ENCODE assay signal across 8 cellular contexts in genomic region chr2:53970898-53971681, GRCh38. TPM values are rescaled to one million over a fixed set of nuclear protein-coding genes. Genes with fewer than 3 reads are reported as not detected.
DNase-seq lines count a peak whose midpoint lies in the region; ATAC-seq and TF ChIP-seq lines count a peak whose summit lies in the region.

Gene PSME4 (minus strand): TSS chr2:53970993. CDS start chr2:53970784, 209 bp downstream.

- H3K9me3 ChIP-seq in hepatocyte (ENCODE audit: low read depth) (no peaks in the 10 kb centered on the region), vagina (no peaks in the 10 kb centered on the region)

- H3K36me3 ChIP-seq in hepatocyte (replicated peaks; ENCODE audit: insufficient read depth, low read depth) = no peaks in the 10 kb centered on the region
- H3K36me3 ChIP-seq in vagina = peaks cover 0 to 21% of the 10 kb centered on the region in 2 donors

- in situ Hi-C loops in astrocyte of the cerebellum (cut with HindIII; ENCODE audit: low sequenced_read_pairs) = no loop called here

- DNase-seq in NCI-H1930 (lab: John Stamatoyannopoulos, UW) (peak; percentile 74 to 78), T1000 (lab: John Stamatoyannopoulos, UW) (peak; percentile 73), astrocyte of the cerebellum (ENCODE audit: low read depth) (peak; percentile 57), hepatocyte (ENCODE audit: low spot score) (peak; percentile 97), renal cortical epithelial cell (ENCODE audit: low read depth) (peak; percentile 56), vagina (ENCODE audit: extremely low spot score in 2 of 2) (peak in 1 of 2 donors; percentile 93)

- H3K4me2 ChIP-seq in hepatocyte = peak within 1 kb of the TSS; percentile 79

- TF ChIP-seq CTCF in astrocyte of the cerebellum (IDR thresholded peaks at IDR 0.05; ENCODE audit: low read depth, low read length, missing control alignments) (no peak), hepatocyte (IDR thresholded peaks at IDR 0.05; ENCODE audit: poor library complexity) (no peak), vagina (IDR thresholded peaks at IDR 0.05) (peak in 1 of 3 experiments; percentile 17)

- ATAC-seq in GM18511 (IDR thresholded peaks at IDR 0.05; ENCODE audit: unreplicated experiment) (peak; percentile 89), HG02970 (IDR thresholded peaks at IDR 0.05; ENCODE audit: low FRiP score, unreplicated experiment) (peak; percentile 84)

- under 1% methylated on average over 50 of the region's 61 CpGs for WGBS in hepatocyte (ENCODE audit: low lambda C conversion rate, missing lambda C conversion rate)

- TF ChIP-seq POLR2A in vagina (IDR thresholded peaks at IDR 0.05) = peak; percentile 16 to 94

- H3K27ac ChIP-seq in hepatocyte (peak within 1 kb of the TSS; percentile 98), vagina (peak within 1 kb of the TSS; percentile 98)

- intact Hi-C loops in vagina (cut with DNase I) = no loop called here

- H3K4me3 ChIP-seq in astrocyte of the cerebellum (ENCODE audit: low read depth, low read length) (peak within 1 kb of the TSS; percentile 95), hepatocyte (peak within 1 kb of the TSS; percentile 97), vagina (peak within 1 kb of the TSS; percentile 93 to 99)

- peak within 1 kb of the TSS; percentile 82 for H2AFZ ChIP-seq in hepatocyte

- no peaks in the 10 kb centered on the region for H3K9me2 ChIP-seq in hepatocyte (replicated peaks; ENCODE audit: insufficient read depth)

- peaks cover 38% of the 10 kb centered on the region for H4K20me1 ChIP-seq in hepatocyte (ENCODE audit: insufficient read depth, poor library complexity, severe bottlenecking)

- H3K27me3 ChIP-seq in hepatocyte (no peaks in the 10 kb centered on the region), vagina (no peaks in the 10 kb centered on the region)

- H3K79me2 ChIP-seq in hepatocyte = peaks cover 52% of the 10 kb centered on the region

- H3K4me1 ChIP-seq in hepatocyte (ENCODE audit: insufficient read depth) (peaks cover 12% of the 10 kb centered on the region), vagina (peaks cover 46% of the 10 kb centered on the region)

RNA-seq across cellular contexts. Expression of gene PSME4, which starts in this region (rescaled TPM):
- 35.1 and 53.1 TPM in 2 replicates for total RNA-seq in hepatocyte
- 12.1 and 12.7 TPM in 2 replicates for polyA plus RNA-seq in hepatocyte
- 33.7 and 51.7 TPM in 2 replicates for total RNA-seq in renal cortical epithelial cell
- total RNA-seq in vagina = 71.2 TPM
